ENCODE assay signal across 29 cellular contexts in genomic region chr15:64907991-64908390, GRCh38.
"Had no signal": no experiment of that assay in that cellular context is flagged by ENCODE, and none has a peak within 500 bp of the region (broad histone marks: within the 10 kb centered on the region; RNA-seq: fewer than 3 reads in every experiment).

No MANE protein-coding gene starts in this region.

- ATAC-seq: naive thymus-derived CD4-positive, alpha-beta T cell; natural killer cell; psoas muscle; right cardiac atrium; right lobe of liver; stimulated activated effector memory CD8-positive, alpha-beta T cell treated with anti-CD3 and anti-CD28 coated beads, Interleukin-12 subunit alpha, Interleukin-12 subunit beta, amount 100 ng/mL, for 72 hours; stimulated activated naive B cell treated with anti-CD40 and anti-IgM and Interleukin-4, amounts not matched to agents 10 μg/mL and 1 μg/mL and 100 μg/mL, for 72 hours; upper lobe of right lung had no signal

- DNase-seq: naive thymus-derived CD4-positive, alpha-beta T cell; natural killer cell; nephron progenitor cell; occipital lobe; ovary; psoas muscle; right cardiac atrium; right lobe of liver; sigmoid colon; small intestine; stimulated activated CD4-positive, alpha-beta T cell treated with anti-CD3 and anti-CD28 coated beads, Interleukin-15, amount 100 ng/mL, for 24 hours; stimulated activated CD4-positive, alpha-beta T cell treated with anti-CD3 and anti-CD28 coated beads, Interleukin-2, amount 100 ng/mL, for 24 hours; stimulated activated CD4-positive, alpha-beta T cell treated with anti-CD3 and anti-CD28 coated beads, Interleukin-2, amount 100 ng/mL, for 48 hours; stimulated activated CD4-positive, alpha-beta T cell treated with anti-CD3 and anti-CD28 coated beads, Interleukin-4, amount 100 ng/mL, for 24 hours; stimulated activated naive B cell treated with anti-CD40 and anti-IgM and Interleukin-4, amounts not matched to agents 10 μg/mL and 1 μg/mL and 100 μg/mL, for 72 hours; stimulated activated naive CD4-positive, alpha-beta T cell treated with Interleukin-2 at 50 U/mL for 16 hours; substantia nigra; testis; tibial artery; transverse colon; upper lobe of right lung; uterus had no signal

- H3K4me3 ChIP-seq: neural progenitor cell, ovary, psoas muscle, right lobe of liver, sigmoid colon, suprapubic skin, testis, tibial artery, transverse colon, upper lobe of right lung, uterus had no signal

- H3K9me3 Mint-ChIP-seq: naive thymus-derived CD4-positive, alpha-beta T cell; natural killer cell; stimulated activated effector memory CD8-positive, alpha-beta T cell treated with anti-CD3 and anti-CD28 coated beads, Interleukin-12 subunit alpha, Interleukin-12 subunit beta, amount 100 ng/mL, for 72 hours; stimulated activated naive B cell treated with anti-CD40 and anti-IgM and Interleukin-4, amounts not matched to agents 10 μg/mL and 1 μg/mL and 100 μg/mL, for 72 hours; stimulated activated naive CD8-positive, alpha-beta T cell treated with anti-CD3 and anti-CD28 coated beads, Interleukin-15, Interleukin-2, amounts not matched to agents 100 ng/mL and 50 ng/mL, for 24 hours had no signal

- H3K36me3 ChIP-seq: neural progenitor cell, ovary, right lobe of liver, sigmoid colon, suprapubic skin, tibial artery, transverse colon, upper lobe of right lung, uterus had no signal

- H3K4me3 Mint-ChIP-seq: naive thymus-derived CD4-positive, alpha-beta T cell; natural killer cell; nephron progenitor cell; neural progenitor cell; stimulated activated effector memory CD8-positive, alpha-beta T cell treated with anti-CD3 and anti-CD28 coated beads, Interleukin-12 subunit alpha, Interleukin-12 subunit beta, amount 100 ng/mL, for 72 hours; stimulated activated naive B cell treated with anti-CD40 and anti-IgM and Interleukin-4, amounts not matched to agents 10 μg/mL and 1 μg/mL and 100 μg/mL, for 72 hours; stimulated activated naive CD8-positive, alpha-beta T cell treated with anti-CD3 and anti-CD28 coated beads, Interleukin-15, Interleukin-2, amounts not matched to agents 100 ng/mL and 50 ng/mL, for 24 hours; type B pancreatic cell had no signal

- H3K36me3 Mint-ChIP-seq: naive thymus-derived CD4-positive, alpha-beta T cell; natural killer cell; type B pancreatic cell had no signal

- H3K9ac ChIP-seq: neural progenitor cell, parathyroid adenoma had no signal

- H3K27ac Mint-ChIP-seq: naive thymus-derived CD4-positive, alpha-beta T cell; natural killer cell; nephron progenitor cell; neural progenitor cell; progenitor cell of endocrine pancreas; stimulated activated effector memory CD8-positive, alpha-beta T cell treated with anti-CD3 and anti-CD28 coated beads, Interleukin-12 subunit alpha, Interleukin-12 subunit beta, amount 100 ng/mL, for 72 hours; stimulated activated naive B cell treated with anti-CD40 and anti-IgM and Interleukin-4, amounts not matched to agents 10 μg/mL and 1 μg/mL and 100 μg/mL, for 72 hours; stimulated activated naive CD8-positive, alpha-beta T cell treated with anti-CD3 and anti-CD28 coated beads, Interleukin-15, Interleukin-2, amounts not matched to agents 100 ng/mL and 50 ng/mL, for 24 hours; type B pancreatic cell had no signal

- H3K4me1 ChIP-seq: parathyroid adenoma, psoas muscle, right lobe of liver, uterus had no signal

- H3K27me3 ChIP-seq: ovary, right lobe of liver, sigmoid colon, suprapubic skin, testis, tibial artery, upper lobe of right lung, uterus had no signal

- H3K9me3 ChIP-seq: ovary, psoas muscle, right lobe of liver, sigmoid colon, suprapubic skin, testis, tibial artery, transverse colon, upper lobe of right lung, uterus had no signal
